19 cellular contexts compared by ENCODE assay signal in the genomic region with DNA sequence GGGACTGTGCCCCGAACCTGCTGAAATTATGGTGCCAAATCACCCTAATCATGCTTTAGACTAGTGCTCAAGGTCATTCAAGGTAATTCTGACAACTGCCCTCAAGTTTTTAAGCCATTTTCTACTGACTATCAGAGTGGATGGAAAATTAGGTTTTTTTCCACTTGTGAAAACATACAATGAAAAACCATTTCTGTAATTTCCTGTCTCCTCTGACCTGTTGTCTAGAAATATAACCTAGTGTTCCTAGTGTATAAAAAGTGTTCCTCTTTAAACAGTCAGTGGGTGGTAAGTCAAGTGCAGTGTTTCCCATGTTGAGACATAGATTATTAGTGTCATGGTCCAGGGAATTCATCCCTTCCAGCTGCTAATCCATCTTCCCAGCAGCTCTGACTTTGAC.
DNase-seq lines count a peak whose midpoint lies in the region; TF ChIP-seq lines count a peak whose summit lies in the region.
"Had no signal": no experiment of that assay in that cellular context is flagged by ENCODE, and none has a peak within 500 bp of the region (broad histone marks: within the 10 kb centered on the region; RNA-seq: fewer than 3 reads in every experiment).

No MANE protein-coding gene starts in this region.

- no peaks in the 10 kb centered on the region for H3K36me3 Mint-ChIP-seq in osteocyte (ENCODE audit: unreplicated experiment)
- H3K36me3 Mint-ChIP-seq: CD4-positive, alpha-beta memory T cell had no signal

- TF ChIP-seq CTCF in ascending aorta (IDR thresholded peaks at IDR 0.05) (no peak), osteocyte (IDR thresholded peaks at IDR 0.05) (no peak)

- peaks cover 20 to 46% of the 10 kb centered on the region in 2 donors for H3K36me3 ChIP-seq in ascending aorta

- H3K4me3 Mint-ChIP-seq in osteocyte (ENCODE audit: unreplicated experiment), result no peak overlapping the region
- H3K4me3 Mint-ChIP-seq: B cell; CD4-positive, alpha-beta memory T cell; GM23338; H9 had no signal

- intact Hi-C loops in ascending aorta (cut with DNase I), result no loop called here

- H3K4me1 Mint-ChIP-seq in osteocyte (ENCODE audit: unreplicated experiment), result peaks cover 22% of the 10 kb centered on the region
- H3K4me1 Mint-ChIP-seq: CD4-positive, alpha-beta memory T cell had no signal

- DNase-seq in NCI-H82 (lab: John Stamatoyannopoulos, UW) (peak; percentile 33), NCI-H82 treated with DMSO at 0.1 percent for 48 hours (lab: John Stamatoyannopoulos, UW; ENCODE audit: unreplicated experiment) (no peak), ascending aorta (ENCODE audit: low spot score in 2 of 2) (no peak), dermis blood vessel endothelial cell (peak; percentile 24), osteocyte (ENCODE audit: extremely low spot score, unreplicated experiment) (no peak), OCI-M1 (lab: John Stamatoyannopoulos, UW) (no peak), NCI-H2171 (lab: John Stamatoyannopoulos, UW) (no peak)
- DNase-seq in activated T-cell treated with anti-CD3 and anti-CD28 coated beads, Interleukin-2, amount 50 U/mL, for 1 hour, result no peak
- DNase-seq: C1 segment of cervical spinal cord; Calu3; CD4-positive, alpha-beta memory T cell; COR-L47; DMS53; DMS79 treated with DMSO at 0.1 percent for 48 hours; GF-D8; H9 had no signal

- peaks cover 0 to 8% of the 10 kb centered on the region in 2 donors for H3K4me1 ChIP-seq in ascending aorta

- no peaks in the 10 kb centered on the region for H3K9me3 ChIP-seq in ascending aorta

- no peaks in the 10 kb centered on the region for H3K9me3 Mint-ChIP-seq in osteocyte (ENCODE audit: unreplicated experiment)
- H3K9me3 Mint-ChIP-seq: CD4-positive, alpha-beta memory T cell; GM23338; H9 had no signal

- no peaks in the 10 kb centered on the region for H3K27me3 ChIP-seq in ascending aorta

- H3K27me3 Mint-ChIP-seq in osteocyte (ENCODE audit: unreplicated experiment), result peaks cover 7% of the 10 kb centered on the region

- peak overlapping the region; percentile 37 for H3K27ac Mint-ChIP-seq in osteocyte (ENCODE audit: unreplicated experiment)
- H3K27ac Mint-ChIP-seq: B cell; CD4-positive, alpha-beta memory T cell; GM23338; H9 had no signal

- H3K27ac ChIP-seq in ascending aorta, result peak overlapping the region; percentile 15 to 27
- H3K27ac ChIP-seq: 22Rv1 had no signal

- H3K4me3 ChIP-seq in ascending aorta, result no peak overlapping the region
- H3K4me3 ChIP-seq: GM23338 had no signal

Comparison
In these comparisons a context has a peak if more than half of its experiments do, and no peak if none do; other contexts are left out.
1. DNase-seq: peak in NCI-H82 (single experiment) and dermis blood vessel endothelial cell (single experiment); none in NCI-H82 treated with DMSO at 0.1 percent for 48 hours (single experiment), ascending aorta (0 of 2), osteocyte (single experiment), OCI-M1 (single experiment), activated T-cell treated with anti-CD3 and anti-CD28 coated beads, Interleukin-2, amount 50 U/mL, for 1 hour (single experiment) and NCI-H2171 (single experiment).